Comparison of ENCODE assay signal across 1 cellular context in genomic region chr17:67944035-67944434, GRCh38.
TF ChIP-seq lines count a peak whose summit lies in the region.

No MANE protein-coding gene starts in this region.

TF ChIP-seq in H1, 55 proteins besides CTCF, POLR2A, EP300 and RAD21 (continued from another document):
- TF ChIP-seq CHD7 (IDR thresholded peaks at IDR 0.05; ENCODE audit: insufficient replicate concordance, low read length) (no peak), E2F6 (IDR thresholded peaks at IDR 0.05) (no peak), SIRT6 (IDR thresholded peaks at IDR 0.05; ENCODE audit: low read length) (no peak), SUZ12 (IDR thresholded peaks at IDR 0.05; ENCODE audit: low read length) (no peak)
